22 cellular contexts compared by ENCODE assay signal in the genomic region with DNA sequence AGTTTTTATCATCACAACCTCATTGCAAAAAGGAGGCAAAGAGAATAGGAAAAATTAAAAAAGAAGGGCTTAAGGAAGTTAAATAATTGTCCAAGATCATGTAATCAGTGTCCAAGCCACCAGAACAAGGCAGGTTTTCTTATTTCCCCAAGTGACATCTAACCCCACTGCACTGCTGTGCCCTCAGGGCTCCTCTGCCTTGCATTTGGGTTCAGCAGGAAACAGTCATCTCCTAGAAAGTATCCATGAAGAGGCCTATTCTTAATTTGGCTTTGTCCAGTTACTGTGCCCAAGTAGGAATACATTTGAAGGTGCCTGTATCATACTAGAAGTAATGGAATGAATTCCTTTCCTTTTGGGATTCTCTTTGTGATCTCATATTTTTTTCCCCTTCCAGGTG. TPM values are rescaled to one million over a fixed set of nuclear protein-coding genes. Genes with fewer than 3 reads are reported as not detected.
DNase-seq lines count a peak whose midpoint lies in the region; ATAC-seq and TF ChIP-seq lines count a peak whose summit lies in the region.
"Had no signal": no experiment of that assay in that cellular context is flagged by ENCODE, and none has a peak within 500 bp of the region (broad histone marks: within the 10 kb centered on the region; RNA-seq: fewer than 3 reads in every experiment).

No MANE protein-coding gene starts in this region.

- TF ChIP-seq CTCF in neural crest cell (conservative IDR thresholded peaks at IDR 0.05) (no peak), heart left ventricle (IDR thresholded peaks at IDR 0.05) (no peak)

- peaks cover 0 to 67% (median 28%) of the 10 kb centered on the region in 9 donors for H3K36me3 ChIP-seq in heart left ventricle

- intact Hi-C loops in heart left ventricle (cut with DNase I), result no loop called here

- peaks cover 0 to 3% (median 0%) of the 10 kb centered on the region in 12 donors for H3K4me1 ChIP-seq in heart left ventricle
- H3K4me1 ChIP-seq: A549 had no signal

- H3K9me3 ChIP-seq in heart left ventricle, result no peaks in the 10 kb centered on the region
- H3K9me3 ChIP-seq: A549 had no signal

- no peaks in the 10 kb centered on the region for H3K9me3 Mint-ChIP-seq in neural crest cell
- H3K9me3 Mint-ChIP-seq: CD4-positive, alpha-beta T cell; CD8-positive, alpha-beta T cell had no signal

- TF ChIP-seq POLR2A in heart left ventricle (IDR thresholded peaks at IDR 0.05), result no peak

- no peak overlapping the region for H3K27ac ChIP-seq in heart left ventricle
- H3K27ac ChIP-seq: 22Rv1; A549; BLaER1 treated with 17β-estradiol and CSF1 and Interleukin-3, amounts not matched to agents 10 nM and 100 nM; C4-2B had no signal

- no peaks in the 10 kb centered on the region for H3K27me3 Mint-ChIP-seq in neural crest cell (ENCODE audit: low read depth)
- H3K27me3 Mint-ChIP-seq: B cell; CD4-positive, alpha-beta T cell had no signal

- DNase-seq in COLO829 (ENCODE audit: low spot score) (peak; percentile 56), SK-MEL-5 (ENCODE audit: low read depth, low spot score) (peak; percentile 68), neural crest cell (ENCODE audit: low read depth, low spot score) (peak; percentile 39), heart left ventricle (no peak)
- DNase-seq in stimulated activated naive CD4-positive, alpha-beta T cell (lab: John Stamatoyannopoulos, UW), result no peak
- DNase-seq: AML-193; CD4-positive, alpha-beta T cell; CD8-positive, alpha-beta T cell; COR-L47; DMS 273 treated with DMSO at 0.1 percent for 48 hours; DMS153; DMS53; DMS79; DND-41; EL; GDM1 had no signal

- H3K27ac Mint-ChIP-seq in neural crest cell (ENCODE audit: unreplicated experiment), result peak overlapping the region; percentile 45
- H3K27ac Mint-ChIP-seq: B cell; CD4-positive, alpha-beta T cell; CD8-positive, alpha-beta T cell had no signal

- peak overlapping the region; percentile 40 for H3K4me3 Mint-ChIP-seq in neural crest cell
- H3K4me3 Mint-ChIP-seq: B cell; CD4-positive, alpha-beta T cell; CD8-positive, alpha-beta T cell had no signal

- H3K36me3 Mint-ChIP-seq in neural crest cell (ENCODE audit: low read depth), result peaks cover 15% of the 10 kb centered on the region

- H3K4me3 ChIP-seq in heart left ventricle, result no peak overlapping the region
- H3K4me3 ChIP-seq: A549; BLaER1 treated with 17β-estradiol and CSF1 and Interleukin-3, amounts not matched to agents 10 nM and 100 nM; GM12878 had no signal

- ATAC-seq in heart left ventricle, result no peak
- ATAC-seq: A549; CD8-positive, alpha-beta T cell; GM12878 had no signal

- H3K4me1 Mint-ChIP-seq in neural crest cell, result peaks cover 23% of the 10 kb centered on the region

- in situ Hi-C loops in SK-MEL-5 (cut with HindIII; ENCODE audit: low pct_unique_long_range_greater_than_20kb, low sequenced_read_pairs), result no loop called here

- peaks cover 0 to 4% (median 0%) of the 10 kb centered on the region in 9 donors for H3K27me3 ChIP-seq in heart left ventricle

RNA-seq across cellular contexts. Expression of a gene that starts 10.5 kb away (rescaled TPM):
- 58.5 and 61.2 TPM in 2 replicates for total RNA-seq in SK-MEL-5 (2014; rRNA removed; shearing (Covaris generic))
- polyA plus RNA-seq in SK-MEL-5 (2015; cell fraction: cytosol; rRNA removed), result 38.8 and 44.0 TPM in 2 replicates
- polyA plus RNA-seq in SK-MEL-5 (2015; cell fraction: nucleus; rRNA removed), result 23.3 and 28.5 TPM in 2 replicates
- total RNA-seq in neural crest cell, result 25.0 and 27.8 TPM in 2 replicates
- 10 to 100 TPM in 2 of 9 donors, 1 to 10 TPM in 7; 5.0 to 13.5 (median 8.2) TPM for total RNA-seq in heart left ventricle
- polyA plus RNA-seq in heart left ventricle, result 1 to 10 TPM; 8.0 TPM

Comparison
In these comparisons a context has a peak if more than half of its experiments do, and no peak if none do; other contexts are left out.
1. DNase-seq: peak in COLO829 (single experiment), SK-MEL-5 (single experiment) and neural crest cell (single experiment); none in heart left ventricle (0 of 5) and stimulated activated naive CD4-positive, alpha-beta T cell (0 of 6).